7 cellular contexts compared by ENCODE assay signal in the genomic region with DNA sequence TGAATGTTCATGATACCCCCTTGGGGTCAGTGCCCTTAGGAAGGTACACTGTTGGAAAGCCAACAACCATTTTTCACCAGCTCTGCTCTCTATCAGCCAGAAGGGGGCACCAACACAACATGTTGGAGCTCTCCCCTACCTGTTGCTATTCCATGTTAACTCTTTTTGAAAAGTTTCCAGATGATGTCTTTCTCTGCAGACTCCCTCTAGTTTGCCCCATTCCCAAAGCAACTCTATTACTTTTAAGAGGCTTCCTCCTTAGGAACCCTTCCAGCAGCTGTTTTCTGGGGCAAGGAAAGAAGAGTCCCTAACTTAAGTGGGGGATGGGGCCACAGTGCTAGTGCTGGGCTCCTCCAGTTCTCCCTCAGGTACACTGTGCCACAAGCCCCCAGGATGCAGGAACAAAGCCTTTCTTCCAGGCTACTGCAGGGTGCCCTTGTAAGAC. TPM values are rescaled to one million over a fixed set of nuclear protein-coding genes. Genes with fewer than 3 reads are reported as not detected.
DNase-seq lines count a peak whose midpoint lies in the region; ATAC-seq and TF ChIP-seq lines count a peak whose summit lies in the region.

No MANE protein-coding gene starts in this region.

- no peak overlapping the region for H3K27ac ChIP-seq in psoas muscle

- H3K27me3 ChIP-seq in psoas muscle (ENCODE audit: insufficient read depth in 3 of 3, low read length in 2 of 3): no peaks in the 10 kb centered on the region

- no peak overlapping the region for H3K4me3 ChIP-seq in psoas muscle

- ATAC-seq in psoas muscle (peak; percentile 58 to 81 (median 74)), GM18873 (IDR thresholded peaks at IDR 0.05; ENCODE audit: low FRiP score, unreplicated experiment) (no peak)

- H3K36me3 Mint-ChIP-seq in activated T-helper 2 cell treated with anti-CD3 and anti-CD28 coated beads, Interferon-gamma antibody, Interleukin-2, Interleukin-4, amounts not matched to agents 10 μg/mL and 5 μg/mL and 100 μg/mL, durations not matched to agents 14 hours and 24 hours and 36 hours (ENCODE audit: low read depth): peaks cover 4% of the 10 kb centered on the region

- H3K27ac Mint-ChIP-seq in activated T-helper 2 cell treated with anti-CD3 and anti-CD28 coated beads, Interferon-gamma antibody, Interleukin-2, Interleukin-4, amounts not matched to agents 10 μg/mL and 5 μg/mL and 100 μg/mL, durations not matched to agents 14 hours and 24 hours and 36 hours: no peak overlapping the region

- intact Hi-C loops in activated T-helper 2 cell treated with anti-CD3 and anti-CD28 coated beads, Interferon-gamma antibody, Interleukin-2, Interleukin-4, amounts not matched to agents 10 μg/mL and 5 μg/mL and 100 μg/mL, durations not matched to agents 14 hours and 24 hours and 36 hours (cut with micrococcal nuclease): loop anchor here (1.0 to 5.0 kb wide), 2 partner anchors 88 to 221 kb away; no protein-coding TSS in a partner anchor
- intact Hi-C loops in psoas muscle (cut with DNase I): loop anchor here (5.0 to 10.0 kb wide), 3 partner anchors 86 to 174 kb away; a partner anchor contains a TSS

- in situ Hi-C loops in G401 (cut with HindIII; ENCODE audit: low sequenced_read_pairs): no loop called here

- H3K4me1 Mint-ChIP-seq in activated T-helper 2 cell treated with anti-CD3 and anti-CD28 coated beads, Interferon-gamma antibody, Interleukin-2, Interleukin-4, amounts not matched to agents 10 μg/mL and 5 μg/mL and 100 μg/mL, durations not matched to agents 14 hours and 24 hours and 36 hours (ENCODE audit: low read depth): peaks cover 5% of the 10 kb centered on the region

- H3K4me3 Mint-ChIP-seq in activated T-helper 2 cell treated with anti-CD3 and anti-CD28 coated beads, Interferon-gamma antibody, Interleukin-2, Interleukin-4, amounts not matched to agents 10 μg/mL and 5 μg/mL and 100 μg/mL, durations not matched to agents 14 hours and 24 hours and 36 hours (ENCODE audit: low read depth): no peak overlapping the region

- H3K9me3 Mint-ChIP-seq in activated T-helper 2 cell treated with anti-CD3 and anti-CD28 coated beads, Interferon-gamma antibody, Interleukin-2, Interleukin-4, amounts not matched to agents 10 μg/mL and 5 μg/mL and 100 μg/mL, durations not matched to agents 14 hours and 24 hours and 36 hours: no peaks in the 10 kb centered on the region

- peaks cover 9 to 62% of the 10 kb centered on the region in 2 donors for H3K36me3 ChIP-seq in psoas muscle (ENCODE audit: insufficient read depth in 1 of 2, low read depth in 1 of 2)

- no peaks in the 10 kb centered on the region for H3K27me3 Mint-ChIP-seq in activated T-helper 2 cell treated with anti-CD3 and anti-CD28 coated beads, Interferon-gamma antibody, Interleukin-2, Interleukin-4, amounts not matched to agents 10 μg/mL and 5 μg/mL and 100 μg/mL, durations not matched to agents 14 hours and 24 hours and 36 hours (ENCODE audit: low read depth)

- H3K9me3 ChIP-seq in psoas muscle: no peaks in the 10 kb centered on the region

- peak; percentile 79 for TF ChIP-seq CTCF in psoas muscle (IDR thresholded peaks at IDR 0.05)

- no peaks in the 10 kb centered on the region for H3K4me1 ChIP-seq in psoas muscle

- peak; percentile 59 for DNase-seq in G401 (ENCODE audit: low spot score)
- peak; percentile 52 for DNase-seq in HuH-7 (ENCODE audit: low spot score)
- peak; percentile 74 for DNase-seq in OCI-M1 (lab: John Stamatoyannopoulos, UW)
- peak; percentile 20 for DNase-seq in activated T-helper 2 cell treated with anti-CD3 and anti-CD28 coated beads, Interferon-gamma antibody, Interleukin-2, Interleukin-4, amounts not matched to agents 10 μg/mL and 5 μg/mL and 100 μg/mL, durations not matched to agents 14 hours and 24 hours and 36 hours (ENCODE audit: low spot score)
- DNase-seq in glomerular visceral epithelial cell (ENCODE audit: extremely low spot score): peak; percentile 66
- no peak for DNase-seq in psoas muscle

RNA-seq across cellular contexts. Expression of a gene that starts 22.9 kb away (rescaled TPM):
- total RNA-seq in G401 (2014; rRNA removed; shearing (Covaris generic)): 55.2 and 78.6 TPM in 2 replicates
- 32.4 and 33.9 TPM in 2 replicates for total RNA-seq in activated T-helper 2 cell treated with anti-CD3 and anti-CD28 coated beads, Interferon-gamma antibody, Interleukin-2, Interleukin-4, amounts not matched to agents 10 μg/mL and 5 μg/mL and 100 μg/mL, durations not matched to agents 14 hours and 24 hours and 36 hours
- 1 to 10 TPM; 3.0 to 7.5 (median 4.8) TPM for total RNA-seq in psoas muscle
- polyA plus RNA-seq in psoas muscle: 10 to 100 TPM in 1 of 3 donors, 1 to 10 TPM in 2; 4.3 to 12.1 (median 9.2) TPM

RNA-seq across cellular contexts. Expression of a gene that starts 28.6 kb away (rescaled TPM):
- 15.3 and 29.1 TPM in 2 replicates for total RNA-seq in G401 (2014; rRNA removed; shearing (Covaris generic))
- 14.8 and 15.6 TPM in 2 replicates for total RNA-seq in activated T-helper 2 cell treated with anti-CD3 and anti-CD28 coated beads, Interferon-gamma antibody, Interleukin-2, Interleukin-4, amounts not matched to agents 10 μg/mL and 5 μg/mL and 100 μg/mL, durations not matched to agents 14 hours and 24 hours and 36 hours
- total RNA-seq in psoas muscle: 10 to 100 TPM; 11.8 to 23.3 (median 19.4) TPM
- polyA plus RNA-seq in psoas muscle: 10 to 100 TPM; 23.1 to 54.1 (median 25.1) TPM

RNA-seq across cellular contexts. Expression of a gene that starts 33.0 kb away (rescaled TPM):
- total RNA-seq in G401 (2014; rRNA removed; shearing (Covaris generic)): not detected in 2 replicates
- total RNA-seq in activated T-helper 2 cell treated with anti-CD3 and anti-CD28 coated beads, Interferon-gamma antibody, Interleukin-2, Interleukin-4, amounts not matched to agents 10 μg/mL and 5 μg/mL and 100 μg/mL, durations not matched to agents 14 hours and 24 hours and 36 hours: not detected in 2 replicates
- total RNA-seq in psoas muscle: not detected
- not detected for polyA plus RNA-seq in psoas muscle

Comparison
In these comparisons a context has a peak if more than half of its experiments do, and no peak if none do; other contexts are left out.
1. DNase-seq: peak in G401 (single experiment), HuH-7 (single experiment), OCI-M1 (single experiment), activated T-helper 2 cell treated with anti-CD3 and anti-CD28 coated beads, Interferon-gamma antibody, Interleukin-2, Interleukin-4, amounts not matched to agents 10 μg/mL and 5 μg/mL and 100 μg/mL, durations not matched to agents 14 hours and 24 hours and 36 hours (single experiment) and glomerular visceral epithelial cell (single experiment); none in psoas muscle (0 of 2).